ENCODE assay signal across 25 cellular contexts in genomic region chr7:25696565-25696964, GRCh38.
DNase-seq lines count a peak whose midpoint lies in the region; ATAC-seq and TF ChIP-seq lines count a peak whose summit lies in the region.
"Had no signal": no experiment of that assay in that cellular context is flagged by ENCODE, and none has a peak within 500 bp of the region (broad histone marks: within the 10 kb centered on the region; RNA-seq: fewer than 3 reads in every experiment).

No MANE protein-coding gene starts in this region.

- DNase-seq in H9 (no peak), chondrocyte (ENCODE audit: low spot score) (no peak), iPS DF 19.7 (ENCODE audit: low read depth, low spot score) (peak; percentile 17), osteocyte (ENCODE audit: extremely low spot score, unreplicated experiment) (no peak), thyroid gland (no peak), NCI-H1417 treated with DMSO at 0.1 percent for 48 hours (lab: John Stamatoyannopoulos, UW) (no peak)
- DNase-seq in activated CD4-positive, alpha-beta T cell treated with anti-CD3 and anti-CD28 coated beads, Interleukin-2, amount 50 U/mL, for 1 hour = no peak
- DNase-seq: 8988T; ACHN; AML-193; BE2C; CD4-positive, alpha-beta T cell; CD8-positive, alpha-beta memory T cell; DMS 273 treated with DMSO at 0.1 percent for 48 hours; DMS79; EL; GDM1; GOT3; H7 had no signal

- peak overlapping the region; percentile 57 for H3K18ac ChIP-seq in H9 (ENCODE audit: insufficient read length, low read depth, low read length)

- H3K27me3 Mint-ChIP-seq in H9 (ENCODE audit: low read depth) (no peaks in the 10 kb centered on the region; the same call in 1 of the 2 replicates), chondrocyte (ENCODE audit: low read depth) (no peaks in the 10 kb centered on the region), osteocyte (ENCODE audit: unreplicated experiment) (no peaks in the 10 kb centered on the region)

- no peak overlapping the region for H3K56ac ChIP-seq in H9 (ENCODE audit: insufficient read length, low read depth, low read length)

- H3K9me3 Mint-ChIP-seq in H9 (peaks cover 5 to 7% of the 10 kb centered on the region in 2 experiments; a peak in 4 of 5 replicates), chondrocyte (ENCODE audit: low read depth) (peaks cover 4% of the 10 kb centered on the region), osteocyte (ENCODE audit: unreplicated experiment) (no peaks in the 10 kb centered on the region)
- H3K9me3 Mint-ChIP-seq: CD4-positive, alpha-beta T cell had no signal

- H3K4me1 ChIP-seq in H9 (ENCODE audit: insufficient read depth, low read length) (peaks cover 7% of the 10 kb centered on the region; the same call in 1 of the 2 replicates), thyroid gland (no peaks in the 10 kb centered on the region)
- H3K4me1 ChIP-seq: A549; BE2C; BLaER1 treated with 17β-estradiol and CSF1 and Interleukin-3, amounts not matched to agents 10 nM and 100 nM had no signal

- no peak overlapping the region for H3K27ac ChIP-seq in H9 (ENCODE audit: insufficient read length, low read depth, low read length)
- no peak overlapping the region for H3K27ac ChIP-seq in thyroid gland
- H3K27ac ChIP-seq: A549; BLaER1 treated with 17β-estradiol and CSF1 and Interleukin-3, amounts not matched to agents 10 nM and 100 nM had no signal

- H3K4ac ChIP-seq in H9 (ENCODE audit: low read depth, low read length) = no peak overlapping the region

- no peak overlapping the region for H2BK5ac ChIP-seq in H9 (ENCODE audit: insufficient read length, low read length)

- peaks cover 3 to 6% (median 5%) of the 10 kb centered on the region in 3 experiments; a peak in 3 of 7 replicates for H3K36me3 Mint-ChIP-seq in H9 (ENCODE audit: insufficient read depth in 1 of 3, low read depth in 3 of 3)
- H3K36me3 Mint-ChIP-seq in chondrocyte (ENCODE audit: low read depth) = peaks cover 2% of the 10 kb centered on the region
- peaks cover 1% of the 10 kb centered on the region for H3K36me3 Mint-ChIP-seq in osteocyte (ENCODE audit: unreplicated experiment)
- H3K36me3 Mint-ChIP-seq: CD14-positive monocyte; CD8-positive, alpha-beta memory T cell had no signal

- H2AK5ac ChIP-seq in H9 (ENCODE audit: insufficient read length, low read length) = no peak overlapping the region

- H4K8ac ChIP-seq in H9 (replicated peaks; ENCODE audit: insufficient read length, low read depth, low read length) = no peak overlapping the region

- H3K23ac ChIP-seq in H9 (ENCODE audit: insufficient read length, low read depth, low read length) = no peak overlapping the region

- no peak overlapping the region for H3K4me2 ChIP-seq in H9 (ENCODE audit: insufficient read depth, insufficient read length, low read length)
- H3K4me2 ChIP-seq: A549; BLaER1 treated with 17β-estradiol and CSF1 and Interleukin-3, amounts not matched to agents 10 nM and 100 nM had no signal

- H3K4me1 Mint-ChIP-seq in H9 = peaks cover 22 to 34% of the 10 kb centered on the region in 2 experiments
- peaks cover 59% of the 10 kb centered on the region for H3K4me1 Mint-ChIP-seq in chondrocyte (ENCODE audit: low read depth)
- H3K4me1 Mint-ChIP-seq in osteocyte (ENCODE audit: unreplicated experiment) = peaks cover 46% of the 10 kb centered on the region
- H3K4me1 Mint-ChIP-seq: CD14-positive monocyte; CD8-positive, alpha-beta memory T cell had no signal

- no peak for TF ChIP-seq CTCF in H9 (conservative IDR thresholded peaks at IDR 0.05)
- TF ChIP-seq CTCF in chondrocyte (IDR thresholded peaks at IDR 0.05) = no peak
- no peak for TF ChIP-seq CTCF in osteocyte (IDR thresholded peaks at IDR 0.05)
- no peak for TF ChIP-seq CTCF in thyroid gland (IDR thresholded peaks at IDR 0.05)

- H3K9me3 ChIP-seq in H9 (ENCODE audit: control insufficient read depth, low read depth, low read length) (no peaks in the 10 kb centered on the region), thyroid gland (no peaks in the 10 kb centered on the region)
- H3K9me3 ChIP-seq: A549, BE2C had no signal

- no peak overlapping the region for H3K4me3 ChIP-seq in thyroid gland (replicated peaks in 1 of 3)
- H3K4me3 ChIP-seq: A549; BLaER1 treated with 17β-estradiol and CSF1 and Interleukin-3, amounts not matched to agents 10 nM and 100 nM; GM12878 had no signal

- no peak overlapping the region for H2BK120ac ChIP-seq in H9 (ENCODE audit: low read depth, low read length, poor library complexity, severe bottlenecking)

- no peaks in the 10 kb centered on the region for H3K79me2 ChIP-seq in H9 (ENCODE audit: insufficient read depth, low read length)

- H2AFZ ChIP-seq in H9 (ENCODE audit: low read length) = no peak overlapping the region

- H2BK20ac ChIP-seq in H9 (ENCODE audit: low read depth, low read length, poor library complexity, severe bottlenecking) = no peak overlapping the region

- H3K4me3 Mint-ChIP-seq in H9 (peak overlapping the region; percentile 21 to 58; a peak in 4 of 5 replicates), chondrocyte (ENCODE audit: unreplicated experiment) (no peak overlapping the region), osteocyte (ENCODE audit: unreplicated experiment) (no peak overlapping the region)
- H3K4me3 Mint-ChIP-seq: CD14-positive monocyte; CD4-positive, alpha-beta T cell; CD8-positive, alpha-beta memory T cell had no signal

- H2BK15ac ChIP-seq in H9 (ENCODE audit: low read depth, low read length) = no peak overlapping the region

- peak overlapping the region; percentile 67; the same call in 1 of the 2 replicates for H3K14ac ChIP-seq in H9 (ENCODE audit: insufficient read depth, low read length)

- TF ChIP-seq POLR2A in thyroid gland (IDR thresholded peaks at IDR 0.05) = no peak

- no peaks in the 10 kb centered on the region for H3K36me3 ChIP-seq in thyroid gland
- H3K36me3 ChIP-seq: BE2C; BLaER1 treated with 17β-estradiol and CSF1 and Interleukin-3, amounts not matched to agents 10 nM and 100 nM had no signal

- H3T11ph ChIP-seq in H9 (ENCODE audit: low read length) = no peak overlapping the region

- H3K27ac Mint-ChIP-seq in H9 (peak overlapping the region; percentile 54 to 79 (median 78); a peak in 5 of 7 replicates), chondrocyte (ENCODE audit: unreplicated experiment) (peak overlapping the region; percentile 47), osteocyte (ENCODE audit: unreplicated experiment) (peak overlapping the region; percentile 73)
- H3K27ac Mint-ChIP-seq: CD14-positive monocyte; CD4-positive, alpha-beta T cell had no signal

- H4K5ac ChIP-seq in H9 (ENCODE audit: insufficient read length, low read depth, low read length) = no peak overlapping the region

- H3K27me3 ChIP-seq in H9 (ENCODE audit: insufficient read depth, low read length) (no peaks in the 10 kb centered on the region), thyroid gland (no peaks in the 10 kb centered on the region)
- H3K27me3 ChIP-seq: BE2C; BLaER1 treated with 17β-estradiol and CSF1 and Interleukin-3, amounts not matched to agents 10 nM and 100 nM had no signal

- H3K23me2 ChIP-seq in H9 (ENCODE audit: insufficient read length, low read depth, low read length, poor library complexity, severe bottlenecking) = no peaks in the 10 kb centered on the region

- no peak overlapping the region for H3K9ac ChIP-seq in H9 (ENCODE audit: extremely low read depth, insufficient read length, low read length)
- H3K9ac ChIP-seq: BLaER1 treated with 17β-estradiol and CSF1 and Interleukin-3, amounts not matched to agents 10 nM and 100 nM had no signal

- H4K20me1 ChIP-seq in H9 (ENCODE audit: control insufficient read depth, insufficient read depth, insufficient read length) = no peaks in the 10 kb centered on the region
- H4K20me1 ChIP-seq: BLaER1 treated with 17β-estradiol and CSF1 and Interleukin-3, amounts not matched to agents 10 nM and 100 nM had no signal

- no peak overlapping the region for H2BK12ac ChIP-seq in H9 (ENCODE audit: insufficient read length, low read depth, low read length)

- H3K79me1 ChIP-seq in H9 (ENCODE audit: insufficient read depth, low read depth, low read length, poor library complexity, severe bottlenecking) = no peaks in the 10 kb centered on the region

- ATAC-seq in HG02759 (IDR thresholded peaks at IDR 0.05; ENCODE audit: unreplicated experiment) = no peak
- ATAC-seq: A549, GM12878, HCT116 had no signal

- intact Hi-C loops in thyroid gland (cut with DNase I) = no loop called here

- WGBS in H9 (ENCODE audit: extremely low coverage, insufficient read length, low lambda C conversion rate) = no CpG with 5 or more reads among the region's 2 CpGs
- 69 to 80% methylated on average over 2 of the region's 2 CpGs for WGBS in thyroid gland, 2 donors

- no peak overlapping the region for H4K91ac ChIP-seq in H9 (ENCODE audit: insufficient read length, low read depth, low read length)

Comparison
In these comparisons a context has a peak if more than half of its experiments do, and no peak if none do; other contexts are left out.
1. H3K4me3 Mint-ChIP-seq: peak in H9 (2 of 2); none in chondrocyte (single experiment) and osteocyte (single experiment).
2. Peak in every context shown above with its lines, with median percentiles within 50 percentile points of each other: H3K27ac Mint-ChIP-seq.